ENCODE assay signal across 1 cellular context in the genomic region with DNA sequence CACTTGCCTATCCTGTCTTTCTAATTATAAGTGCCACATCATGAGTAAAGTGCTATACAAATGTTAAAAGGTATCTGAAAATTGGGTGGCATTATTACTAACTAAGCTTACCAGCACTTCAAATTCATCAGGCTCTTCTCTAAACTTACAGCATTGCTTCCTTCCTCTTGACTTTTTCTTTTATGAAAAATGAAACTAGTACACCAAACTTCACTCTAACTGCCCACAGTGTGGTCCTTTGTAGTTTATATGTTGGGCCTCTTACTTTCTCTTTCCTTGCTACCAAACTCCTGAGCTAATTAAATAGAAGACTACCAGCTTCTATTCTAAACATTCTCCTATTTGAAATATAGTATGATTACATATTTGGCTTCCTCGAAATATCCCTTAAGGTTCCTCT.
TF ChIP-seq lines count a peak whose summit lies in the region.

No MANE protein-coding gene starts in this region.

TF ChIP-seq in SK-N-SH, 30 proteins besides CTCF, POLR2A, EP300 and RAD21 (continued from another document):
- TF ChIP-seq, protein P1, sequence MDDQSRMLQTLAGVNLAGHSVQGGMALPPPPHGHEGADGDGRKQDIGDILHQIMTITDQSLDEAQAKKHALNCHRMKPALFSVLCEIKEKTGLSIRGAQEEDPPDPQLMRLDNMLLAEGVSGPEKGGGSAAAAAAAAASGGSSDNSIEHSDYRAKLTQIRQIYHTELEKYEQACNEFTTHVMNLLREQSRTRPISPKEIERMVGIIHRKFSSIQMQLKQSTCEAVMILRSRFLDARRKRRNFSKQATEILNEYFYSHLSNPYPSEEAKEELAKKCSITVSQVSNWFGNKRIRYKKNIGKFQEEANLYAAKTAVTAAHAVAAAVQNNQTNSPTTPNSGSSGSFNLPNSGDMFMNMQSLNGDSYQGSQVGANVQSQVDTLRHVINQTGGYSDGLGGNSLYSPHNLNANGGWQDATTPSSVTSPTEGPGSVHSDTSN (IDR thresholded peaks at IDR 0.05) = no peak
- no peak for TF ChIP-seq RFX5 (IDR thresholded peaks at IDR 0.05; ENCODE audit: low read length)
- no peak for TF ChIP-seq GABPA (IDR thresholded peaks at IDR 0.05; ENCODE audit: low read depth)
